8 cellular contexts compared by ENCODE assay signal in the genomic region with DNA sequence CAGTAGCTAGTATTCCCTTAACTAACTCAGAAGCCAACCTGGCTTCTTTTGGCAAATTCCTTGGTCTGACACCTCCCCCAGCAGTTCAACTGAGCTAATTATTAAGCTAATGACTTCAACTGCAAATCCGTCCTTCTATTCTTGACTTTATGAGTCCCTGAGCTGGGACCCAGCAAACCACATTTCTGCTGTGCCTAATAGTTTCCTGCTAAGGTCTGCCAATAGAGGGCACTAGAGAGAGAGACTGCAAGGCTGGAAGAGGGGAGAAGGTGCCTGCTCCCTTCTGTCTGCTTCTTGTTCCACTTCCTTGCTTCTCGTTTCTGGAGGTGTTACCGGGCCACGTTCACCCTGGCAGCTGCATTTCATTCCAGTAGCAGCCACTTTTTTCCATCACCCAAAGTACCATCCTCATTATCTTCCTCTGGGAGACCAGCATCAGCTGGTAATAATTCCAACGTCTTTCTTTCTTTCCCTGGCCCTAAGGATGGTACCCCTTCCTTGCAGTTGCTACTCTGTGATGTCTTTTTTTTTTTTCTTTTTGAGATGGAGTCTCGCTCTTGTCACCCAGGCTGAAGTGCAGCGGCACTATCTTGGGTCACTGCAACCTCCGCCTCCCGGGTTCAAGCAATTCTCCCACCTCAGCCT.
DNase-seq lines count a peak whose midpoint lies in the region; ATAC-seq and TF ChIP-seq lines count a peak whose summit lies in the region.

No MANE protein-coding gene starts in this region.

- POLR2A ChIA-PET in OCI-LY7 (lab: Charles Lee), result interaction anchor here (1.2 kb wide), 1 partner anchor 20 kb away, joined by 3 read pairs; no protein-coding TSS in a partner anchor

- TF ChIP-seq CTCF in GM12874 (IDR thresholded peaks at IDR 0.05; ENCODE audit: insufficient read depth, low read depth, low read length) (peak; percentile 80), OCI-LY7 (conservative IDR thresholded peaks at IDR 0.05; ENCODE audit: low read length) (peak; percentile 80), right lobe of liver (IDR thresholded peaks at IDR 0.05) (peak; percentile 56 to 87 (median 82))

- no peaks in the 10 kb centered on the region for H4K20me1 ChIP-seq in OCI-LY7 (ENCODE audit: insufficient read depth, low read length)

- H3K36me3 ChIP-seq in OCI-LY7 (ENCODE audit: insufficient read depth, low read length) (no peaks in the 10 kb centered on the region), right lobe of liver (no peaks in the 10 kb centered on the region)

- no peaks in the 10 kb centered on the region for H3K9me2 ChIP-seq in OCI-LY7 (ENCODE audit: insufficient read depth, low read length)

- H2AFZ ChIP-seq in OCI-LY7 (ENCODE audit: low read length), result no peak overlapping the region

- H3K4me1 ChIP-seq in OCI-LY7 (ENCODE audit: insufficient read depth, low read length, poor library complexity, severe bottlenecking) (no peaks in the 10 kb centered on the region), right lobe of liver (peaks cover 0 to 7% (median 0%) of the 10 kb centered on the region in 4 donors)

- no peaks in the 10 kb centered on the region for H3K27me3 ChIP-seq in right lobe of liver

- no peak overlapping the region for H3K4me2 ChIP-seq in OCI-LY7 (ENCODE audit: low read length)

- ATAC-seq in right lobe of liver, result peak; percentile 77 to 97 (median 92)

- no peak for TF ChIP-seq POLR2A in right lobe of liver (IDR thresholded peaks at IDR 0.05)

- DNase-seq in AML-193 (lab: John Stamatoyannopoulos, UW), result peak; percentile 57 to 67
- DNase-seq in HT1080 (ENCODE audit: low read depth), result peak; percentile 47
- peak; percentile 44 for DNase-seq in OCI-LY7 (ENCODE audit: low spot score)
- peak; percentile 65 for DNase-seq in dermis blood vessel endothelial cell
- DNase-seq in right lobe of liver, result peak in 1 of 3 donors; percentile 49
- DNase-seq in NK-92 (lab: John Stamatoyannopoulos, UW; ENCODE audit: unreplicated experiment), result no peak
- DNase-seq in OCI-M2 (lab: John Stamatoyannopoulos, UW; ENCODE audit: unreplicated experiment), result no peak

- H3K4me3 ChIP-seq in OCI-LY7 (ENCODE audit: low read depth, low read length, poor library complexity, severe bottlenecking) (no peak overlapping the region), right lobe of liver (no peak overlapping the region)

- CTCF ChIA-PET in OCI-LY7 (lab: Charles Lee; ENCODE audit: unreplicated experiment), result no interaction called here

- intact Hi-C loops in OCI-LY7 (cut with micrococcal nuclease; ENCODE audit: unreplicated experiment), result no loop called here
- intact Hi-C loops in right lobe of liver (cut with DNase I), result loop anchor here in 1 of 2 donors (5.0 kb wide), 1 partner anchor 61 kb away; no protein-coding TSS in a partner anchor

- H3K27ac ChIP-seq in OCI-LY7 (ENCODE audit: low read depth, low read length, poor library complexity, severe bottlenecking) (no peak overlapping the region), right lobe of liver (no peak overlapping the region)

- no peaks in the 10 kb centered on the region for H3K9me3 ChIP-seq in OCI-LY7 (ENCODE audit: low read length)
- H3K9me3 ChIP-seq in right lobe of liver, result no peaks in the 10 kb centered on the region

- 42% methylated on average over 7 of the region's 9 CpGs for WGBS in right lobe of liver (ENCODE audit: insufficient coverage, low coverage, low lambda C conversion rate, missing lambda C conversion rate)

- H3K79me2 ChIP-seq in OCI-LY7 (ENCODE audit: insufficient read depth, low read depth, low read length), result no peaks in the 10 kb centered on the region

- BruUV-seq in OCI-LY7 (replicated peaks; lab: Mats Ljungman, UMichigan), result no TSS peak

Comparison
In these comparisons a context has a peak if more than half of its experiments do, and no peak if none do; other contexts are left out.
1. DNase-seq: peak in AML-193 (2 of 2), HT1080 (single experiment), OCI-LY7 (single experiment) and dermis blood vessel endothelial cell (single experiment); none in NK-92 (single experiment) and OCI-M2 (single experiment).
2. Peak in every context shown above with its lines, with median percentiles within 50 percentile points of each other: CTCF ChIP-seq.